8 cellular contexts compared by ENCODE assay signal in genomic region chr22:41094036-41094435, GRCh38. TPM values are rescaled to one million over a fixed set of nuclear protein-coding genes. Genes with fewer than 3 reads are reported as not detected.
DNase-seq lines count a peak whose midpoint lies in the region; ATAC-seq and TF ChIP-seq lines count a peak whose summit lies in the region.

No MANE protein-coding gene starts in this region.

- H3K27me3 ChIP-seq in ACC112 (ENCODE audit: insufficient read depth, low read length): no peaks in the 10 kb centered on the region
- H3K27me3 ChIP-seq in GM06990 (replicated peaks; ENCODE audit: control insufficient read depth, insufficient read depth, low read length): no peaks in the 10 kb centered on the region
- no peaks in the 10 kb centered on the region for H3K27me3 ChIP-seq in mucosa of stomach (ENCODE audit: control insufficient read depth, insufficient read depth, low read length)

- no peak for ATAC-seq in HG03469 (IDR thresholded peaks at IDR 0.05; ENCODE audit: unreplicated experiment)
- no peak for ATAC-seq in GM18858 (IDR thresholded peaks at IDR 0.05; ENCODE audit: unreplicated experiment)

- H3K4me1 ChIP-seq in ACC112 (ENCODE audit: control insufficient read depth, insufficient read depth, low read length, unreplicated experiment): peaks cover 8% of the 10 kb centered on the region
- H3K4me1 ChIP-seq in OCI-LY7 (ENCODE audit: insufficient read depth, low read length, poor library complexity, severe bottlenecking): peaks cover 28% of the 10 kb centered on the region
- peaks cover 23% of the 10 kb centered on the region for H3K4me1 ChIP-seq in mucosa of stomach (ENCODE audit: control insufficient read depth, insufficient read depth, low read length)

- peak overlapping the region; percentile 89 for H3K4me2 ChIP-seq in OCI-LY7 (ENCODE audit: low read length)

- CTCF ChIA-PET in OCI-LY7 (lab: Charles Lee; ENCODE audit: unreplicated experiment): no interaction called here

- no peaks in the 10 kb centered on the region for H3K36me3 ChIP-seq in ACC112 (ENCODE audit: insufficient read depth, low read length)
- H3K36me3 ChIP-seq in GM06990 (ENCODE audit: control insufficient read depth, insufficient read depth, low read length): no peaks in the 10 kb centered on the region
- H3K36me3 ChIP-seq in OCI-LY7 (ENCODE audit: insufficient read depth, low read length): peaks cover 48% of the 10 kb centered on the region
- H3K36me3 ChIP-seq in mucosa of stomach (ENCODE audit: control insufficient read depth, insufficient read depth, low read length): no peaks in the 10 kb centered on the region

- H2AFZ ChIP-seq in ACC112 (ENCODE audit: low read length, unreplicated experiment): no peak overlapping the region
- H2AFZ ChIP-seq in OCI-LY7 (ENCODE audit: low read length): no peak overlapping the region

- peaks cover 41% of the 10 kb centered on the region for H4K20me1 ChIP-seq in OCI-LY7 (ENCODE audit: insufficient read depth, low read length)

- H3K79me2 ChIP-seq in ACC112 (ENCODE audit: control insufficient read depth, insufficient read depth, low read length, unreplicated experiment): peaks cover 65% of the 10 kb centered on the region
- peaks cover 73% of the 10 kb centered on the region for H3K79me2 ChIP-seq in OCI-LY7 (ENCODE audit: insufficient read depth, low read depth, low read length)

- no peak for TF ChIP-seq CTCF in GM06990 (IDR thresholded peaks at IDR 0.05; ENCODE audit: insufficient read depth, low read length, poor library complexity, severe bottlenecking)
- TF ChIP-seq CTCF in OCI-LY7 (conservative IDR thresholded peaks at IDR 0.05; ENCODE audit: low read length): no peak
- peak; percentile 5 for TF ChIP-seq CTCF in choroid plexus epithelial cell (conservative IDR thresholded peaks at IDR 0.05; ENCODE audit: low read depth, low read length)

- DNase-seq in GM06990 (ENCODE audit: extremely low read depth, insufficient read length) (no peak), OCI-LY7 (ENCODE audit: low spot score) (peak; percentile 63), choroid plexus epithelial cell (ENCODE audit: low read depth) (peak; percentile 60), NCI-H446 treated with DMSO at 0.1 percent for 48 hours (lab: John Stamatoyannopoulos, UW) (no peak)

- H3K4me3 ChIP-seq in ACC112 (ENCODE audit: low read depth, low read length) (peak overlapping the region; percentile 98), GM06990 (replicated peaks; ENCODE audit: low read depth, low read length) (peak overlapping the region; percentile 91), OCI-LY7 (ENCODE audit: low read depth, low read length, poor library complexity, severe bottlenecking) (peak overlapping the region; percentile 85), choroid plexus epithelial cell (ENCODE audit: low read depth, low read length) (peak overlapping the region; percentile 95), mucosa of stomach (ENCODE audit: low read length) (peak overlapping the region; percentile 93)

- H3K9me3 ChIP-seq in OCI-LY7 (ENCODE audit: low read length) (no peaks in the 10 kb centered on the region), mucosa of stomach (ENCODE audit: control insufficient read depth, low read length) (no peaks in the 10 kb centered on the region)

- no peaks in the 10 kb centered on the region for H3K9me2 ChIP-seq in OCI-LY7 (ENCODE audit: insufficient read depth, low read length)

- intact Hi-C loops in OCI-LY7 (cut with micrococcal nuclease; ENCODE audit: unreplicated experiment): loop anchor here (5.0 to 10.0 kb wide), 3 partner anchors 113 to 351 kb away; partner anchors contain the start of genes L3MBTL2, ST13, TOB2 and XPNPEP3

- BruUV-seq in OCI-LY7 (replicated peaks; lab: Mats Ljungman, UMichigan): no TSS peak

- H3K9ac ChIP-seq in mucosa of stomach (ENCODE audit: low read length): peak overlapping the region; percentile 11

- POLR2A ChIA-PET in OCI-LY7 (lab: Charles Lee): interaction anchor here (0.8 to 2.0 kb wide), 2 partner anchors 9 to 25 kb away, joined by 3 to 12 read pairs; no protein-coding TSS in a partner anchor

- H3K27ac ChIP-seq in ACC112 (ENCODE audit: low read depth, low read length) (no peak overlapping the region), OCI-LY7 (ENCODE audit: low read depth, low read length, poor library complexity, severe bottlenecking) (peak overlapping the region; percentile 95)

RNA-seq across cellular contexts. Expression of gene EP300, which starts 1.6 kb away (rescaled TPM):
- 45.4 and 46.2 TPM in 2 replicates for total RNA-seq in OCI-LY7 (2014; rRNA removed; shearing (Covaris generic))
- total RNA-seq in OCI-LY7 (2022): 101 and 108 TPM in 2 replicates

Comparison
In these comparisons a context has a peak if more than half of its experiments do, and no peak if none do; other contexts are left out.
1. DNase-seq: peak in OCI-LY7 (single experiment) and choroid plexus epithelial cell (single experiment); none in GM06990 (single experiment) and NCI-H446 treated with DMSO at 0.1 percent for 48 hours (single experiment).
2. Peak in every context shown above with its lines, with median percentiles within 50 percentile points of each other: H3K4me3 ChIP-seq.